In genomic region chr1:215992620-215993019, GRCh38 we compare ENCODE assay signal across 9 cellular contexts.
A peak's percentile ranks its signal among the peaks of the same experiment; 100 is the strongest.
DNase-seq lines count a peak whose midpoint lies in the region; ATAC-seq, FAIRE-seq and TF ChIP-seq lines count a peak whose summit lies in the region.
"Had no signal": no experiment of that assay in that cellular context is flagged by ENCODE, and none has a peak within 500 bp of the region (broad histone marks: within the 10 kb centered on the region; RNA-seq: fewer than 3 reads in every experiment).

No MANE protein-coding gene starts in this region.

- H3K36me3 ChIP-seq in body of pancreas (replicated peaks in 1 of 2; ENCODE audit: insufficient read depth in 1 of 2, low read depth in 2 of 2) (no peaks in the 10 kb centered on the region), right atrium auricular region (no peaks in the 10 kb centered on the region)

- WGBS in body of pancreas, 2 donors, result 2 to 3% methylated on average over 3 of the region's 3 CpGs

- H3K27me3 Mint-ChIP-seq in osteocyte (ENCODE audit: unreplicated experiment), result peaks cover 15% of the 10 kb centered on the region
- H3K27me3 Mint-ChIP-seq: activated naive CD8-positive, alpha-beta T cell had no signal

- H3K4me1 Mint-ChIP-seq in osteocyte (ENCODE audit: unreplicated experiment), result no peaks in the 10 kb centered on the region

- TF ChIP-seq CTCF in body of pancreas (IDR thresholded peaks at IDR 0.05), result peak in 6 of 7 experiments; percentile 16 to 42 (median 31)
- peak; percentile 55 for TF ChIP-seq CTCF in osteocyte (IDR thresholded peaks at IDR 0.05)
- TF ChIP-seq CTCF in right atrium auricular region (IDR thresholded peaks at IDR 0.05), result peak in 1 of 2 donors; percentile 38

- H3K4me3 ChIP-seq in body of pancreas (no peak overlapping the region), right atrium auricular region (no peak overlapping the region)

- H3K27ac ChIP-seq in body of pancreas (no peak overlapping the region), right atrium auricular region (no peak overlapping the region)

- H3K4me1 ChIP-seq in body of pancreas, result no peaks in the 10 kb centered on the region
- no peaks in the 10 kb centered on the region for H3K4me1 ChIP-seq in right atrium auricular region

- intact Hi-C loops in body of pancreas (cut with DNase I), result no loop called here

- DNase-seq in NCI-H1092 treated with DMSO at 0.1 percent for 48 hours (lab: John Stamatoyannopoulos, UW) (peak; percentile 51), body of pancreas (no peak), osteocyte (ENCODE audit: extremely low spot score, unreplicated experiment) (no peak), MV-4-11 (lab: John Stamatoyannopoulos, UW) (no peak), right atrium auricular region (ENCODE audit: low spot score) (no peak)
- no peak for DNase-seq in stimulated activated CD4-positive, alpha-beta T cell treated with anti-CD3 and anti-CD28 coated beads, Interleukin-4, amount 100 ng/mL, for 1 hour

- TF ChIP-seq POLR2A in body of pancreas (IDR thresholded peaks at IDR 0.05), result no peak

- H3K27me3 ChIP-seq in body of pancreas, result no peaks in the 10 kb centered on the region
- H3K27me3 ChIP-seq in right atrium auricular region, result no peaks in the 10 kb centered on the region

- H3K4me3 Mint-ChIP-seq in osteocyte (ENCODE audit: unreplicated experiment), result no peak overlapping the region
- H3K4me3 Mint-ChIP-seq: activated naive CD8-positive, alpha-beta T cell had no signal

- H3K36me3 Mint-ChIP-seq in osteocyte (ENCODE audit: unreplicated experiment), result no peaks in the 10 kb centered on the region
- H3K36me3 Mint-ChIP-seq: activated naive CD8-positive, alpha-beta T cell had no signal

- peak; percentile 46 for FAIRE-seq in A204.1 (lab: Jason Lieb, UNC)

- ATAC-seq in GM18519 (IDR thresholded peaks at IDR 0.05; ENCODE audit: low FRiP score, unreplicated experiment), result peak; percentile 56
- no peak for ATAC-seq in body of pancreas

- no peak overlapping the region for H3K27ac Mint-ChIP-seq in osteocyte (ENCODE audit: unreplicated experiment)
- H3K27ac Mint-ChIP-seq: activated naive CD8-positive, alpha-beta T cell had no signal

- H3K9me3 Mint-ChIP-seq in osteocyte (ENCODE audit: unreplicated experiment), result no peaks in the 10 kb centered on the region

- H3K9me3 ChIP-seq in body of pancreas, result no peaks in the 10 kb centered on the region
- H3K9me3 ChIP-seq in right atrium auricular region, result no peaks in the 10 kb centered on the region
